In the genomic region with DNA sequence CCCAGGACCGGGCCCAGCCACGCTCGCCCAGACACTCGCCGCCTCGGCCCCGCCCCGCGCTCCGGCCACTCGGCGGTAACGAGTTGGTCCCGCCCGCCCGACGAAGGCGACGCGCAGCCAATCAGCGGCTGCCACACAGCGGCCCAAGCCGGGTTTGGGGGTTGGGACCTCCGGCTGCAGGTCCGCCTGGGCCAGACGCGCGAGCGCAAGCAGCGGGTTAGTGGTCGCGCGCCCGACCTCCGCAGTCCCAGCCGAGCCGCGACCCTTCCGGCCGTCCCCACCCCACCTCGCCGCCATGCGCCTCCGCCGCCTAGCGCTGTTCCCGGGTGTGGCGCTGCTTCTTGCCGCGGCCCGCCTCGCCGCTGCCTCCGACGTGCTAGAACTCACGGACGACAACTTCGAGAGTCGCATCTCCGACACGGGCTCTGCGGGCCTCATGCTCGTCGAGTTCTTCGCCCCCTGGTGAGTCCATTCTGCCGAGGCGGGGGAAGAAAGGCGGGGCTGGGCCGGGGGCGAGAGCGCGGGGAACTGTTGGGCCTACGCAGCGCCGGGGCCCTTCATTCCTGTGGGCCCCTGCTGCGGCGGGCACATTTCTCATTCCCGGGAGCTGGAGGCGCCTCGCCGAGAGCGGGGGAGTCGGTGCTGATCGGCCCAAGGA, we compare ENCODE assay signal across 8 cellular contexts. TPM values are rescaled to one million over a fixed set of nuclear protein-coding genes. Genes with fewer than 3 reads are reported as not detected.
DNase-seq lines count a peak whose midpoint lies in the region; ATAC-seq, FAIRE-seq and TF ChIP-seq lines count a peak whose summit lies in the region.
"Not testable (repeated sequence)": the region's sequence is repeated elsewhere in the genome, so short reads cannot be mapped to it uniquely, and the experiment has no call there.

A gene (plus strand): TSS at position 194 of the 658 bp plus-strand sequence. CDS start 102 bp downstream, at position 296.

- TF ChIP-seq CTCF in chondrocyte (IDR thresholded peaks at IDR 0.05), result peak; percentile 71
- not testable (repeated sequence) for TF ChIP-seq CTCF in kidney (IDR thresholded peaks at IDR 0.05; ENCODE audit: borderline replicate concordance, extremely low read depth, insufficient read depth)

- H3K36me3 ChIP-seq in kidney (ENCODE audit: control insufficient read depth in 1 of 2, insufficient read depth in 2 of 2, low read length in 2 of 2), result not testable (repeated sequence)

- H3K27me3 Mint-ChIP-seq in chondrocyte (ENCODE audit: low read depth), result not testable (repeated sequence)

- peak within 1 kb of the TSS; percentile 90 for H3K4me3 Mint-ChIP-seq in chondrocyte (ENCODE audit: unreplicated experiment)

- not testable (repeated sequence) for H3K9me3 Mint-ChIP-seq in chondrocyte (ENCODE audit: low read depth)

- peak within 1 kb of the TSS; percentile 99 for H3K27ac Mint-ChIP-seq in chondrocyte (ENCODE audit: unreplicated experiment)

- H3K36me3 Mint-ChIP-seq in chondrocyte (ENCODE audit: low read depth), result not testable (repeated sequence)

- ATAC-seq in HG03354 (IDR thresholded peaks at IDR 0.05; ENCODE audit: poor library complexity, severe bottlenecking, unreplicated experiment), result peak; percentile 79

- H3K4me3 ChIP-seq in kidney (ENCODE audit: low read length in 2 of 2), result peak within 1 kb of the TSS; percentile 82 to 90

- TF ChIP-seq POLR2A in GM19099 (IDR thresholded peaks at IDR 0.05; ENCODE audit: extremely low read depth, insufficient read length, low read depth), result peak; percentile 89

- DNase-seq in AG20443 (ENCODE audit: low spot score) (peak; percentile 97), NCI-H510A treated with DMSO at 0.1 percent for 48 hours (lab: John Stamatoyannopoulos, UW) (peak; percentile 48), chondrocyte (ENCODE audit: low spot score) (peak; percentile 95), kidney (peak; percentile 98)
- DNase-seq in activated CD4-positive, alpha-beta T cell treated with anti-CD3 and anti-CD28 coated beads for 4 hours, result peak; percentile 78 to 83
- peak; percentile 70 to 86 (median 79) for DNase-seq in stimulated activated CD4-positive, alpha-beta T cell treated with anti-CD3 and anti-CD28 coated beads, Interleukin-12 subunit alpha, Interleukin-12 subunit beta, amount 100 ng/mL, for 48 hours (ENCODE audit: low read depth in 2 of 3, low spot score in 1 of 3)

- not testable (repeated sequence) for FAIRE-seq in kidney (lab: Jason Lieb, UNC)

- intact Hi-C loops in kidney (cut with DNase I), result not testable (repeated sequence)

- peak within 1 kb of the TSS; percentile 48 to 77 for H3K9ac ChIP-seq in kidney (ENCODE audit: low read length in 2 of 2)

- H3K27ac ChIP-seq in kidney (ENCODE audit: low read depth in 2 of 2, low read length in 2 of 2), result peak within 1 kb of the TSS; percentile 92 to 94

- not testable (repeated sequence) for H3K9me3 ChIP-seq in kidney (ENCODE audit: control insufficient read depth in 1 of 2, low read length in 2 of 2)

- not testable (repeated sequence) for H3K4me1 ChIP-seq in kidney (ENCODE audit: control insufficient read depth in 1 of 2, insufficient read depth in 1 of 2, low read depth in 1 of 2, low read length in 2 of 2)

- peaks cover 31% of the 10 kb centered on the region for H3K4me1 Mint-ChIP-seq in chondrocyte (ENCODE audit: low read depth)

RNA-seq across cellular contexts. Expression of the gene that starts here (rescaled TPM):
- 532 to 1,033 TPM (median 544 TPM) in 3 replicates for total RNA-seq in chondrocyte
- total RNA-seq in kidney, result 404 TPM
- polyA plus RNA-seq in kidney (ENCODE audit: insufficient read depth, low read depth, low replicate concordance), result 414 TPM

Comparison
In these comparisons a context has a peak if more than half of its experiments do, and no peak if none do; other contexts are left out.
1. Peak in every context shown above with its lines: DNase-seq, ATAC-seq, H3K4me3 ChIP-seq and H3K27ac ChIP-seq.
2. DNase-seq: peak in every context shown above with its lines; median percentile 98 in kidney; 97 in AG20443; 95 in chondrocyte; 80 in activated CD4-positive, alpha-beta T cell treated with anti-CD3 and anti-CD28 coated beads for 4 hours; 79 in stimulated activated CD4-positive, alpha-beta T cell treated with anti-CD3 and anti-CD28 coated beads, Interleukin-12 subunit alpha, Interleukin-12 subunit beta, amount 100 ng/mL, for 48 hours; 48 in NCI-H510A treated with DMSO at 0.1 percent for 48 hours.